Comparison of ENCODE assay signal across 21 cellular contexts in genomic region chr3:161599702-161600101, GRCh38.
"Had no signal": no experiment of that assay in that cellular context is flagged by ENCODE, and none has a peak within 500 bp of the region (broad histone marks: within the 10 kb centered on the region; RNA-seq: fewer than 3 reads in every experiment).

No MANE protein-coding gene starts in this region.

- H3K27ac ChIP-seq: foreskin keratinocyte, hepatocyte, pancreas, right lobe of liver, testis, upper lobe of left lung had no signal

- H3K27me3 ChIP-seq: foreskin keratinocyte, hepatocyte, pancreas, right lobe of liver, testis, upper lobe of left lung had no signal

- H3K36me3 Mint-ChIP-seq: activated naive CD4-positive, alpha-beta T cell treated with anti-CD3 and anti-CD28 coated beads, Interleukin-2, amount 10 ng/mL, durations not matched to agents 7 days and 5 days; brain; naive B cell had no signal

- H3K4me3 Mint-ChIP-seq: activated CD4-positive, alpha-beta T cell treated with anti-CD3 and anti-CD28 coated beads, Interleukin-2, amount 10 ng/mL, durations not matched to agents 7 days and 5 days; activated CD8-positive, alpha-beta T cell treated with anti-CD3 and anti-CD28 coated beads, Interleukin-2, amount 10 ng/mL, durations not matched to agents 7 days and 5 days; activated naive CD4-positive, alpha-beta T cell treated with anti-CD3 and anti-CD28 coated beads, Interleukin-2, amount 10 ng/mL, durations not matched to agents 7 days and 5 days; activated naive CD8-positive, alpha-beta T cell treated with anti-CD3 and anti-CD28 coated beads, Interleukin-2, amount 50 U/mL, for 24 hours; brain; naive B cell had no signal

- H3K9me3 Mint-ChIP-seq: activated CD4-positive, alpha-beta T cell treated with anti-CD3 and anti-CD28 coated beads, Interleukin-2, amount 10 ng/mL, durations not matched to agents 7 days and 5 days; activated naive CD4-positive, alpha-beta T cell treated with anti-CD3 and anti-CD28 coated beads, Interleukin-2, amount 10 ng/mL, durations not matched to agents 7 days and 5 days; activated naive CD8-positive, alpha-beta T cell treated with anti-CD3 and anti-CD28 coated beads, Interleukin-2, amount 50 U/mL, for 24 hours; brain had no signal

- ATAC-seq: activated CD4-positive, CD25-positive, alpha-beta regulatory T cell treated with anti-CD3 and anti-CD28 coated beads, Interleukin-2, amount 50 U/mL, for 24 hours; activated CD8-positive, alpha-beta T cell treated with anti-CD3 and anti-CD28 coated beads, Interleukin-2, amount 10 ng/mL, durations not matched to agents 7 days and 5 days; activated naive CD8-positive, alpha-beta T cell treated with anti-CD3 and anti-CD28 coated beads, Interleukin-2, amount 50 U/mL, for 24 hours; foreskin keratinocyte; mucosa of descending colon; right lobe of liver had no signal

- H3K27ac Mint-ChIP-seq: activated CD4-positive, alpha-beta T cell treated with anti-CD3 and anti-CD28 coated beads, Interleukin-2, amount 10 ng/mL, durations not matched to agents 7 days and 5 days; activated CD8-positive, alpha-beta T cell treated with anti-CD3 and anti-CD28 coated beads, Interleukin-2, amount 10 ng/mL, durations not matched to agents 7 days and 5 days; activated naive CD4-positive, alpha-beta T cell treated with anti-CD3 and anti-CD28 coated beads, Interleukin-2, amount 10 ng/mL, durations not matched to agents 7 days and 5 days; activated naive CD8-positive, alpha-beta T cell treated with anti-CD3 and anti-CD28 coated beads, Interleukin-2, amount 50 U/mL, for 24 hours; naive B cell had no signal

- H3K4me1 ChIP-seq: foreskin keratinocyte, pancreas, right lobe of liver, testis, upper lobe of left lung had no signal

- H3K27me3 Mint-ChIP-seq: activated CD4-positive, alpha-beta T cell treated with anti-CD3 and anti-CD28 coated beads, Interleukin-2, amount 10 ng/mL, durations not matched to agents 7 days and 5 days; activated naive CD4-positive, alpha-beta T cell treated with anti-CD3 and anti-CD28 coated beads, Interleukin-2, amount 10 ng/mL, durations not matched to agents 7 days and 5 days; activated naive CD8-positive, alpha-beta T cell treated with anti-CD3 and anti-CD28 coated beads, Interleukin-2, amount 50 U/mL, for 24 hours; naive B cell had no signal

- H3K9me3 ChIP-seq: mucosa of descending colon, pancreas, right lobe of liver, testis, upper lobe of left lung had no signal

- H3K79me2 ChIP-seq: hepatocyte had no signal

- H3K4me3 ChIP-seq: hepatocyte, mucosa of descending colon, pancreas, right lobe of liver, smooth muscle cell, testis, upper lobe of left lung had no signal

- H2AFZ ChIP-seq: hepatocyte had no signal

- H3K4me2 ChIP-seq: hepatocyte, smooth muscle cell had no signal

- DNase-seq: activated CD4-positive, alpha-beta T cell treated with anti-CD3 and anti-CD28 coated beads, Interleukin-2, amount 10 ng/mL, durations not matched to agents 7 days and 5 days; activated CD8-positive, alpha-beta T cell treated with anti-CD3 and anti-CD28 coated beads, Interleukin-2, amount 10 ng/mL, durations not matched to agents 7 days and 5 days; activated effector memory CD4-positive, alpha-beta T cell treated with Interleukin-2 at 50 U/mL for 16 hours; activated naive CD4-positive, alpha-beta T cell treated with anti-CD3 and anti-CD28 coated beads, Interleukin-2, amount 10 ng/mL, durations not matched to agents 7 days and 5 days; activated naive CD8-positive, alpha-beta T cell treated with anti-CD3 and anti-CD28 coated beads, Interleukin-2, amount 50 U/mL, for 24 hours; activated T-cell treated with anti-CD3 and anti-CD28 coated beads, Interleukin-2, amount 50 U/mL, for 48 hours; anterior cingulate cortex; central memory CD4-positive, alpha-beta T cell; foreskin keratinocyte; mesenchymal stem cell; mucosa of descending colon; naive B cell; pancreas; right lobe of liver; stimulated activated CD4-positive, alpha-beta T cell treated with anti-CD3 and anti-CD28 coated beads, Interleukin-4, amount 100 ng/mL, for 1 hour; testis had no signal

- H3K4me1 Mint-ChIP-seq: activated CD4-positive, alpha-beta T cell treated with anti-CD3 and anti-CD28 coated beads, Interleukin-2, amount 10 ng/mL, durations not matched to agents 7 days and 5 days; activated naive CD4-positive, alpha-beta T cell treated with anti-CD3 and anti-CD28 coated beads, Interleukin-2, amount 10 ng/mL, durations not matched to agents 7 days and 5 days; activated naive CD8-positive, alpha-beta T cell treated with anti-CD3 and anti-CD28 coated beads, Interleukin-2, amount 50 U/mL, for 24 hours; brain; naive B cell had no signal

- H3K36me3 ChIP-seq: pancreas, right lobe of liver, upper lobe of left lung had no signal
